Comparison of ENCODE assay signal across 7 cellular contexts in the genomic region with DNA sequence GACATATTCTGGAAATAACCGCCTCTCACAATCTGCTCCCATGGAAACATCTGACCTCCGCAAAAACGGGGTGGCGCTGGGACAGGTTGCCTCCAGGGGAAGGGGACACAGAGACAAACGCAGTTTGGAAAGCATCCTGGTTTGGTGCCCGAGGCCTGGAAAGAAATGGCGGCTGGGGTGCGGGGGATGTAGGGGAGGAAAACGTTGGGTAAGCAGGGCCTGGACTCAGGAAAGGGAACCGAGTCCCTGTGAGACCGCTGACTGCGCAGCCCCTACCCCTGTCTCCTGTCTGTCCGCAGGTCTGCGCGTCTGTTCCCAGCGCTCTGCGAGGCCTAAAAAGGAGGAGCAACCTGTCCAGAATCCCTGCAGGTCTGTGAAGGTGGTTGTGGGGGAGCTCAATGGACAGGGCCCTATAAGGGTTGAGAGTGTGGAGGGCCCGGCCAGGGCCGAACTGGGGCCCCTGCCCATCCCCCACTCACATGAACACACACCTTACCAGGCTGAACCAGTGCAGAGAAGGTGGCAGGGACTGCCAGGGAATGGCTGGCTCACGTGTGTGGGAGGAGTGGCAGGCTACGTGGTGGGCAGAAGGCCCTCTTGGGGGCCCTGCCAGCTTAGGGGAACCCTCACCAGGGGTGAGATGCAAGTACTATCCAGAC. TPM values are rescaled to one million over a fixed set of nuclear protein-coding genes. Genes with fewer than 3 reads are reported as not detected.
A peak's percentile ranks its signal among the peaks of the same experiment; 100 is the strongest.
DNase-seq lines count a peak whose midpoint lies in the region; ATAC-seq and TF ChIP-seq lines count a peak whose summit lies in the region.

No MANE protein-coding gene starts in this region.

- H3K27me3 ChIP-seq in right atrium auricular region = no peaks in the 10 kb centered on the region
- peaks cover 0 to 3% (median 0%) of the 10 kb centered on the region in 3 donors for H3K27me3 ChIP-seq in skeletal muscle tissue (ENCODE audit: control insufficient read depth in 3 of 3, insufficient read depth in 3 of 3, low read length in 3 of 3)

- H3K27ac ChIP-seq in right atrium auricular region = peak overlapping the region; percentile 87 to 91
- peak overlapping the region; percentile 65 for H3K27ac ChIP-seq in skeletal muscle tissue (ENCODE audit: low read depth, low read length)

- peaks cover 10% of the 10 kb centered on the region for H3K36me3 Mint-ChIP-seq in activated T-helper 17 cell treated with anti-CD3 and anti-CD28 coated beads, Interleukin-2, amount 50 U/mL, for 72 hours (ENCODE audit: low read depth)

- no peaks in the 10 kb centered on the region for H3K4me1 ChIP-seq in right atrium auricular region
- peaks cover 0 to 3% (median 3%) of the 10 kb centered on the region in 3 donors for H3K4me1 ChIP-seq in skeletal muscle tissue (ENCODE audit: control insufficient read depth in 3 of 3, insufficient read depth in 3 of 3, low read length in 3 of 3)

- H3K36me3 ChIP-seq in right atrium auricular region = no peaks in the 10 kb centered on the region
- peaks cover 0 to 4% (median 3%) of the 10 kb centered on the region in 3 donors for H3K36me3 ChIP-seq in skeletal muscle tissue (ENCODE audit: control insufficient read depth in 3 of 3, insufficient read depth in 3 of 3, low read length in 3 of 3)

- peak; percentile 28 for ATAC-seq in GM18517 (IDR thresholded peaks at IDR 0.05; ENCODE audit: unreplicated experiment)
- peak; percentile 31 for ATAC-seq in HG02870 (IDR thresholded peaks at IDR 0.05; ENCODE audit: unreplicated experiment)
- peak; percentile 20 for ATAC-seq in activated T-helper 17 cell treated with anti-CD3 and anti-CD28 coated beads, Interleukin-2, amount 50 U/mL, for 72 hours (replicated peaks)

- H3K4me3 Mint-ChIP-seq in activated T-helper 17 cell treated with anti-CD3 and anti-CD28 coated beads, Interleukin-2, amount 50 U/mL, for 72 hours = peak overlapping the region; percentile 76

- in situ Hi-C loops in ACHN (cut with HindIII; ENCODE audit: low pct_ligation_motif_present, low pct_unique_long_range_greater_than_20kb, low sequenced_read_pairs) = no loop called here

- H3K27ac Mint-ChIP-seq in activated T-helper 17 cell treated with anti-CD3 and anti-CD28 coated beads, Interleukin-2, amount 50 U/mL, for 72 hours = peak overlapping the region; percentile 43

- H3K4me3 ChIP-seq in right atrium auricular region (peak overlapping the region; percentile 64 to 68), skeletal muscle tissue (ENCODE audit: low read length in 3 of 3) (peak overlapping the region; percentile 63 to 74 (median 69))

- TF ChIP-seq CTCF in right atrium auricular region (IDR thresholded peaks at IDR 0.05) = no peak

- DNase-seq in right atrium auricular region (ENCODE audit: low spot score) = no peak
- DNase-seq in ACHN = no peak
- no peak for DNase-seq in ureter (ENCODE audit: low spot score)

- H3K9me3 Mint-ChIP-seq in activated T-helper 17 cell treated with anti-CD3 and anti-CD28 coated beads, Interleukin-2, amount 50 U/mL, for 72 hours = no peaks in the 10 kb centered on the region

- peaks cover 5% of the 10 kb centered on the region for H3K4me1 Mint-ChIP-seq in activated T-helper 17 cell treated with anti-CD3 and anti-CD28 coated beads, Interleukin-2, amount 50 U/mL, for 72 hours

- H3K9ac ChIP-seq in skeletal muscle tissue (ENCODE audit: low read depth in 1 of 3, low read length in 3 of 3) = peak overlapping the region; percentile 61 to 85 (median 68)

- H3K9me3 ChIP-seq in right atrium auricular region (no peaks in the 10 kb centered on the region), skeletal muscle tissue (ENCODE audit: control insufficient read depth in 3 of 3, low read length in 3 of 3) (no peaks in the 10 kb centered on the region)

- no peaks in the 10 kb centered on the region for H3K27me3 Mint-ChIP-seq in activated T-helper 17 cell treated with anti-CD3 and anti-CD28 coated beads, Interleukin-2, amount 50 U/mL, for 72 hours

RNA-seq across cellular contexts. Expression of gene TCEAL3, which starts 0.7 kb away (rescaled TPM):
- 1 to 10 TPM; 4.1 to 9.1 TPM for total RNA-seq in activated T-helper 17 cell treated with anti-CD3 and anti-CD28 coated beads, Interleukin-2, amount 50 U/mL, for 72 hours
- total RNA-seq in right atrium auricular region (10 to 100 TPM; 31.2 to 47.5 TPM), skeletal muscle tissue (2.6 TPM), ureter (49.1 TPM)

RNA-seq across cellular contexts. Expression of gene TCEAL1, which starts 20.3 kb away (rescaled TPM):
- 1 to 10 TPM; 6.0 to 9.3 TPM for total RNA-seq in activated T-helper 17 cell treated with anti-CD3 and anti-CD28 coated beads, Interleukin-2, amount 50 U/mL, for 72 hours
- total RNA-seq in right atrium auricular region = 10 to 100 TPM; 39.1 to 48.2 TPM
- 27.7 TPM for total RNA-seq in skeletal muscle tissue
- 53.7 TPM for total RNA-seq in ureter

RNA-seq across cellular contexts. Expression of gene TCEAL4, which starts 23.1 kb away (rescaled TPM):
- total RNA-seq in activated T-helper 17 cell treated with anti-CD3 and anti-CD28 coated beads, Interleukin-2, amount 50 U/mL, for 72 hours = 10 to 100 TPM in 1 of 2 donors, 1 to 10 TPM in 1; 9.9 to 14.1 TPM
- total RNA-seq in right atrium auricular region (10 to 100 TPM; 75.3 to 78.0 TPM), skeletal muscle tissue (15.1 TPM), ureter (145 TPM)
